ENCODE assay signal across 8 cellular contexts in the genomic region with DNA sequence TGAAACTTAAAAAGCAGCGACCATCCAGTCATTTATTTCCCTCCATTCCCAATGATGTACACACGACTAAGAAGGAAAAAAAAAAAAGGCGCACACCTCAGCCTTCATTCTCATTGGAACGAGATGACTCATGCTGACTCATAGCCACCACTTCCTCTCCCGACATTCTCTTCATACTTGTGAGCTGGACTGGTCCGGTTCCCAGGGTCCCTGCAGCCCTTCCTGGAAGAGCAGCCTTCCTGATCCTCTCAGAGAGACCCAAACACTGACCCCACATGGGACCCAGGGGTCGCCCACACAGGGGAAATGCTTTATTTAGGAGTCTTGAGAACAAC.
DNase-seq lines count a peak whose midpoint lies in the region; ATAC-seq, FAIRE-seq and TF ChIP-seq lines count a peak whose summit lies in the region.
"Not testable (repeated sequence)": the region's sequence is repeated elsewhere in the genome, so short reads cannot be mapped to it uniquely, and the experiment has no call there.

No MANE protein-coding gene starts in this region.

- in situ Hi-C loops in HepG2 (cut with HindIII; ENCODE audit: extremely low pct_ligation_motif_present, low pct_unique_long_range_greater_than_20kb), result loop anchor here (25.0 kb wide), 1 partner anchor 167 kb away; no protein-coding TSS in a partner anchor

- not testable (repeated sequence) for H3K4me2 ChIP-seq in KMS-11
- peak overlapping the region; percentile 63 for H3K4me2 ChIP-seq in HepG2 (ENCODE audit: low read depth, low read length)

- peak overlapping the region; percentile 85 for H3K27ac ChIP-seq in KMS-11
- not testable (repeated sequence) for H3K27ac ChIP-seq in endodermal cell (ENCODE audit: low read depth, low read length)
- peak overlapping the region; percentile 69 for H3K27ac ChIP-seq in HepG2 (ENCODE audit: extremely low read length, insufficient read depth, low read length)
- H3K27ac ChIP-seq in skeletal muscle tissue (ENCODE audit: low read depth, low read length), result peak overlapping the region; percentile 62

- TF ChIP-seq EP300 in HepG2 (IDR thresholded peaks at IDR 0.05; ENCODE audit: low read depth in 2 of 2, low read length in 2 of 2); HepG2 (CRISPR knock-in tag; IDR thresholded peaks at IDR 0.05; ENCODE audit: borderline replicate concordance): not testable (repeated sequence)

- peak overlapping the region; percentile 84 for H3K27ac Mint-ChIP-seq in activated T-cell treated with anti-CD3 and anti-CD28 coated beads, Interleukin-2, amount 50 U/mL, for 24 hours
- not testable (repeated sequence) for H3K27ac Mint-ChIP-seq in endodermal cell

- TF ChIP-seq CTCF in AG10803 (conservative IDR thresholded peaks at IDR 0.05; ENCODE audit: low read length); KMS-11 (conservative IDR thresholded peaks at IDR 0.05; ENCODE audit: low read depth, low read length); endodermal cell (conservative IDR thresholded peaks at IDR 0.05); HepG2 (CRISPR knock-in tag; IDR thresholded peaks at IDR 0.05): not testable (repeated sequence)

- not testable (repeated sequence) for H3K36me3 Mint-ChIP-seq in activated T-cell treated with anti-CD3 and anti-CD28 coated beads, Interleukin-2, amount 50 U/mL, for 24 hours (ENCODE audit: low read depth); endodermal cell (ENCODE audit: low read depth)

- FAIRE-seq in HepG2 (lab: Jason Lieb, UNC), result peak; percentile 90

- CTCF ChIA-PET in HepG2 (lab: Yijun Ruan, JAX; ENCODE audit: low intra/inter-chr PET ratio, low total read pairs), result not testable (repeated sequence)

- WGBS in endodermal cell (ENCODE audit: insufficient coverage in 1 of 2, insufficient read length in 1 of 2), 2 experiments, result no CpG with 5 or more reads among the region's 7 CpGs
- 0% methylated on average over 5 of the region's 7 CpGs for WGBS in HepG2 (ENCODE audit: low lambda C conversion rate)

- BruUV-seq in HepG2 (replicated peaks; lab: Mats Ljungman, UMichigan), result not testable (repeated sequence)

- not testable (repeated sequence) for H3K9me3 Mint-ChIP-seq in activated T-cell treated with anti-CD3 and anti-CD28 coated beads, Interleukin-2, amount 50 U/mL, for 24 hours; endodermal cell

- DNase-seq in AG10803 (ENCODE audit: low read depth); activated T-cell treated with anti-CD3 and anti-CD28 coated beads, Interleukin-2, amount 50 U/mL, for 24 hours; endodermal cell; HepG2 (ENCODE audit: low spot score): not testable (repeated sequence)

- H2AFZ ChIP-seq in KMS-11 (ENCODE audit: low read depth); HepG2 (ENCODE audit: low read length): not testable (repeated sequence)

- peak overlapping the region; percentile 82 for H3K9ac ChIP-seq in KMS-11
- peak overlapping the region; percentile 38 for H3K9ac ChIP-seq in endodermal cell (ENCODE audit: extremely low read depth, low read length, poor library complexity, severe bottlenecking)
- peak overlapping the region; percentile 69 for H3K9ac ChIP-seq in HepG2 (ENCODE audit: insufficient read depth, low read depth, low read length)
- H3K9ac ChIP-seq in skeletal muscle tissue (ENCODE audit: low read depth in 1 of 3, low read length in 3 of 3), result not testable (repeated sequence)

- H3K79me2 ChIP-seq in KMS-11 (ENCODE audit: insufficient read depth, low read depth), result peaks cover 11% of the 10 kb centered on the region; the same call in 1 of the 2 replicates
- H3K79me2 ChIP-seq in HepG2 (ENCODE audit: insufficient read depth, low read length), result peaks cover 23% of the 10 kb centered on the region

- not testable (repeated sequence) for H3K27me3 ChIP-seq in KMS-11 (ENCODE audit: insufficient read depth, low read depth); endodermal cell (ENCODE audit: control insufficient read depth, insufficient read depth, low read length, poor library complexity, severe bottlenecking); HepG2 (ENCODE audit: control insufficient read depth in 1 of 2, insufficient read depth in 2 of 2, low read length in 2 of 2); skeletal muscle tissue (ENCODE audit: control insufficient read depth in 3 of 3, insufficient read depth in 3 of 3, low read length in 3 of 3)

- POLR2A ChIA-PET in HepG2 (lab: Yijun Ruan, JAX), result not testable (repeated sequence)

- H3K4me3 ChIP-seq in AG10803 (ENCODE audit: low read length) (peak overlapping the region; percentile 59), HepG2 (replicated peaks in 1 of 3; ENCODE audit: insufficient read depth in 1 of 3, low read depth in 2 of 3, low read length in 3 of 3) (peak overlapping the region; percentile 48 to 60 (median 59); a peak in 5 of 6 replicates), skeletal muscle tissue (ENCODE audit: low read length in 3 of 3) (peak overlapping the region in 2 of 3 donors; percentile 36 to 46)
- H3K4me3 ChIP-seq in KMS-11 (IDR thresholded peaks at IDR 0.05; ENCODE audit: insufficient read depth, low read depth, low read length); endodermal cell (ENCODE audit: low read length): not testable (repeated sequence)

- peaks cover 20% of the 10 kb centered on the region for H3K4me1 Mint-ChIP-seq in activated T-cell treated with anti-CD3 and anti-CD28 coated beads, Interleukin-2, amount 50 U/mL, for 24 hours (ENCODE audit: low read depth)
- H3K4me1 Mint-ChIP-seq in endodermal cell, result not testable (repeated sequence)

- H3K9me3 ChIP-seq in endodermal cell (ENCODE audit: control insufficient read depth, low read length); HepG2 (ENCODE audit: low read length); skeletal muscle tissue (ENCODE audit: control insufficient read depth in 3 of 3, low read length in 3 of 3): not testable (repeated sequence)

- intact Hi-C loops in HepG2 (cut with micrococcal nuclease; ENCODE audit: unreplicated experiment), result not testable (repeated sequence)

- ATAC-seq in GM19455 (IDR thresholded peaks at IDR 0.05; ENCODE audit: unreplicated experiment), result peak; percentile 40
- ATAC-seq in HG02970 (IDR thresholded peaks at IDR 0.05; ENCODE audit: low FRiP score, unreplicated experiment), result peak; percentile 47
- peak; percentile 93 for ATAC-seq in HepG2

- H3K4me3 Mint-ChIP-seq in activated T-cell treated with anti-CD3 and anti-CD28 coated beads, Interleukin-2, amount 50 U/mL, for 24 hours, result peak overlapping the region; percentile 50
- H3K4me3 Mint-ChIP-seq in endodermal cell, result not testable (repeated sequence)

- TF ChIP-seq POLR2A in HepG2 (IDR thresholded peaks at IDR 0.05; ENCODE audit: insufficient read depth in 1 of 2, low read depth in 2 of 2, low read length in 2 of 2), result not testable (repeated sequence)

- not testable (repeated sequence) for H3K4me1 ChIP-seq in KMS-11 (ENCODE audit: low read depth, poor library complexity, severe bottlenecking); endodermal cell (ENCODE audit: control insufficient read depth, insufficient read depth, low read length); skeletal muscle tissue (ENCODE audit: control insufficient read depth in 3 of 3, insufficient read depth in 3 of 3, low read length in 3 of 3)
- peaks cover 36% of the 10 kb centered on the region for H3K4me1 ChIP-seq in HepG2 (ENCODE audit: insufficient read depth, low read length)

- TF ChIP-seq RAD21 in HepG2 (CRISPR knock-in tag; IDR thresholded peaks at IDR 0.05), result not testable (repeated sequence)

- H3K36me3 ChIP-seq in KMS-11 (ENCODE audit: insufficient read depth); endodermal cell (ENCODE audit: control insufficient read depth, insufficient read depth, low read length); HepG2 (replicated peaks in 1 of 2; ENCODE audit: control insufficient read depth in 1 of 2, insufficient read depth in 2 of 2, low read length in 2 of 2); skeletal muscle tissue (ENCODE audit: control insufficient read depth in 3 of 3, insufficient read depth in 3 of 3, low read length in 3 of 3): not testable (repeated sequence)

- not testable (repeated sequence) for H4K20me1 ChIP-seq in KMS-11 (ENCODE audit: insufficient read depth); HepG2 (ENCODE audit: insufficient read depth, low read length)

- H3K27me3 Mint-ChIP-seq in activated T-cell treated with anti-CD3 and anti-CD28 coated beads, Interleukin-2, amount 50 U/mL, for 24 hours; endodermal cell (ENCODE audit: insufficient read depth): not testable (repeated sequence)

TF ChIP-seq in HepG2, 621 proteins besides CTCF, POLR2A, EP300 and RAD21:
- TF ChIP-seq FOSL2 (CRISPR knock-in tag; IDR thresholded peaks at IDR 0.05), result peak; percentile 77
- TF ChIP-seq JUNB (CRISPR knock-in tag; IDR thresholded peaks at IDR 0.05; ENCODE audit: borderline replicate concordance), result peak; percentile 80; the same call in 1 of the 2 replicates
- TF ChIP-seq MAFG (CRISPR knock-in tag; IDR thresholded peaks at IDR 0.05), result peak; percentile 44; the same call in 1 of the 2 replicates
- TF ChIP-seq JUND (CRISPR knock-in tag; IDR thresholded peaks at IDR 0.05), result peak; percentile 86; the same call in 1 of the 2 replicates
- TF ChIP-seq, protein P1, sequence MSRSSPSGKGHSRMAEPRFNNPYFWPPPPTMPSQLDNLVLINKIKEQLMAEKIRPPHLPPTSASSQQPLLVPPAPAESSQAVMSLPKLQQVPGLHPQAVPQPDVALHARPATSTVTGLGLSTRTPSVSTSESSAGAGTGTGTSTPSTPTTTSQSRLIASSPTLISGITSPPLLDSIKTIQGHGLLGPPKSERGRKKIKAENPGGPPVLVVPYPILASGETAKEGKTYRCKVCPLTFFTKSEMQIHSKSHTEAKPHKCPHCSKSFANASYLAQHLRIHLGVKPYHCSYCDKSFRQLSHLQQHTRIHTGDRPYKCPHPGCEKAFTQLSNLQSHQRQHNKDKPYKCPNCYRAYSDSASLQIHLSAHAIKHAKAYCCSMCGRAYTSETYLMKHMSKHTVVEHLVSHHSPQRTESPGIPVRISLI (CRISPR knock-in tag; IDR thresholded peaks at IDR 0.05; ENCODE audit: borderline replicate concordance), result peak; percentile 90
- TF ChIP-seq TEAD3 (CRISPR knock-in tag; optimal IDR thresholded peaks at IDR 0.05; ENCODE audit: borderline replicate concordance), result peak; percentile 44
- 0 out of 2 replicates have a peak, but pooled peaks have one; percentile 15 for TF ChIP-seq FOXA3 (CRISPR knock-in tag; IDR thresholded peaks at IDR 0.05)
- TF ChIP-seq JUN (CRISPR knock-in tag; IDR thresholded peaks at IDR 0.05), result 0 out of 2 replicates have a peak, but pooled peaks have one; percentile 38
TF ChIP-seq in HepG2: peak in this region for 8; not testable (repeated sequence) for 613.

Comparison
In these comparisons a context has a peak if more than half of its experiments do, and no peak if none do; other contexts are left out.
1. ATAC-seq: peak in every context shown above with its lines; median percentile 93 in HepG2; 47 in HG02970; 40 in GM19455.